30 cellular contexts compared by ENCODE assay signal in genomic region chr18:3852321-3852720, GRCh38.
DNase-seq lines count a peak whose midpoint lies in the region; ATAC-seq, FAIRE-seq and TF ChIP-seq lines count a peak whose summit lies in the region.
"Had no signal": no experiment of that assay in that cellular context is flagged by ENCODE, and none has a peak within 500 bp of the region (broad histone marks: within the 10 kb centered on the region; RNA-seq: fewer than 3 reads in every experiment).

No MANE protein-coding gene starts in this region.

- no peak overlapping the region for H2AK5ac ChIP-seq in H1 (ENCODE audit: low read depth, low read length)

- no peak overlapping the region for H2AFZ ChIP-seq in H1 (ENCODE audit: low read length)
- H2AFZ ChIP-seq: PC-9 had no signal

- H3K9ac ChIP-seq in H1 (replicated peaks in 1 of 4; ENCODE audit: extremely low read depth in 1 of 4, low read depth in 3 of 4, low read length in 3 of 4) = no peak overlapping the region

- no peak overlapping the region for H3K27ac ChIP-seq in heart right ventricle
- H3K27ac ChIP-seq in H1 (ENCODE audit: low read depth, low read length) = no peak overlapping the region
- H3K27ac ChIP-seq: C4-2B, PC-9, upper lobe of left lung had no signal

- ATAC-seq in heart right ventricle = no peak
- no peak for ATAC-seq in left ventricle myocardium superior
- ATAC-seq in GM18909 (IDR thresholded peaks at IDR 0.05; ENCODE audit: poor library complexity, unreplicated experiment) = no peak
- ATAC-seq in GM18511 (IDR thresholded peaks at IDR 0.05; ENCODE audit: unreplicated experiment) = no peak
- ATAC-seq: left lobe of liver had no signal

- H3K9me3 Mint-ChIP-seq in MCF 10A (ENCODE audit: unreplicated experiment) = no peaks in the 10 kb centered on the region
- H3K9me3 Mint-ChIP-seq: activated CD4-positive, alpha-beta memory T cell treated with anti-CD3 and anti-CD28 coated beads, Interleukin-2, amount 10 ng/mL, durations not matched to agents 7 days and 5 days; activated naive CD8-positive, alpha-beta T cell treated with anti-CD3 and anti-CD28 coated beads, Interleukin-2, amount 10 ng/mL, durations not matched to agents 7 days and 5 days had no signal

- no peak overlapping the region for H4K91ac ChIP-seq in H1 (replicated peaks; ENCODE audit: insufficient read length, low read length)

- no peak overlapping the region for H2BK5ac ChIP-seq in H1 (ENCODE audit: low read depth, low read length)

- no peaks in the 10 kb centered on the region for H3K27me3 ChIP-seq in heart right ventricle
- no peaks in the 10 kb centered on the region for H3K27me3 ChIP-seq in H1 (replicated peaks in 1 of 4; ENCODE audit: control insufficient read depth in 3 of 4, extremely low read depth in 1 of 4, insufficient read depth in 3 of 4, low read length in 3 of 4)
- H3K27me3 ChIP-seq: dorsolateral prefrontal cortex, upper lobe of left lung had no signal

- H3K18ac ChIP-seq in H1 (ENCODE audit: extremely low read depth, low read length) = no peak overlapping the region

- H3K27ac Mint-ChIP-seq in MCF 10A (ENCODE audit: low read depth, unreplicated experiment) = no peak overlapping the region
- H3K27ac Mint-ChIP-seq: activated CD4-positive, alpha-beta memory T cell treated with anti-CD3 and anti-CD28 coated beads, Interleukin-2, amount 10 ng/mL, durations not matched to agents 7 days and 5 days; activated naive CD8-positive, alpha-beta T cell treated with anti-CD3 and anti-CD28 coated beads, Interleukin-2, amount 10 ng/mL, durations not matched to agents 7 days and 5 days; immature natural killer cell; naive B cell had no signal

- H3K79me2 ChIP-seq in H1 (ENCODE audit: control insufficient read depth in 1 of 2, insufficient read depth in 2 of 2, low read length in 2 of 2) = no peaks in the 10 kb centered on the region

- no peak overlapping the region for H2BK15ac ChIP-seq in H1 (ENCODE audit: low read length)

- no peaks in the 10 kb centered on the region for H3K79me1 ChIP-seq in H1 (ENCODE audit: low read depth, low read length)

- POLR2A ChIA-PET in H1 (lab: Charles Lee; ENCODE audit: partially characterized antibody) (no interaction called here), MCF 10A (lab: Yijun Ruan, JAX) (no interaction called here)

- DNase-seq in heart right ventricle (no peak), left ventricle myocardium superior (no peak), NCI-H146 (lab: John Stamatoyannopoulos, UW) (peak; percentile 40), H1 (ENCODE audit: low read depth in 1 of 2, low spot score in 2 of 2) (no peak), NCI-H1436 treated with DMSO at 0.1 percent for 48 hours (lab: John Stamatoyannopoulos, UW) (no peak), MCF 10A (ENCODE audit: unreplicated experiment) (no peak)
- DNase-seq: activated CD4-positive, alpha-beta memory T cell treated with anti-CD3 and anti-CD28 coated beads, Interleukin-2, amount 10 ng/mL, durations not matched to agents 7 days and 5 days; activated CD4-positive, CD25-positive, alpha-beta regulatory T cell; activated effector memory CD4-positive, alpha-beta T cell treated with anti-CD3 and anti-CD28 coated beads, Interleukin-2, amount 50 U/mL, for 16 hours; activated naive CD8-positive, alpha-beta T cell treated with anti-CD3 and anti-CD28 coated beads, Interleukin-2, amount 10 ng/mL, durations not matched to agents 7 days and 5 days; Calu3; cerebellar nuclear complex; dorsolateral prefrontal cortex; GOT3; immature natural killer cell; Kasumi-1; naive B cell; NCI-H1105 treated with DMSO at 0.1 percent for 48 hours; NCI-H2081 treated with DMSO at 0.1 percent for 48 hours; NCI-H446 treated with DMSO at 0.1 percent for 48 hours; nucleus accumbens; PC-9; SHP77 treated with DMSO at 0.1 percent for 48 hours; T1000; upper lobe of left lung had no signal

- 62 to 75% methylated on average over 2 of the region's 2 CpGs for WGBS in heart right ventricle, 2 donors
- WGBS in H1 (ENCODE audit: extremely low coverage in 1 of 2, insufficient coverage in 1 of 2, insufficient read length in 1 of 2, insufficient replicate concordance in 2 of 2, low coverage in 1 of 2, low lambda C conversion rate in 2 of 2, missing lambda C conversion rate in 1 of 2), 2 experiments = 91% methylated on average over 2 of the region's 2 CpGs; no CpG with 5 or more reads in 1 of the 2 experiments

- H3K36me3 ChIP-seq in heart right ventricle = no peaks in the 10 kb centered on the region
- H3K36me3 ChIP-seq in H1 (ENCODE audit: control insufficient read depth in 2 of 4, insufficient read depth in 4 of 4, low read length in 3 of 4) = no peaks in the 10 kb centered on the region
- H3K36me3 ChIP-seq: upper lobe of left lung had no signal

- H3K56ac ChIP-seq in H1 (replicated peaks; ENCODE audit: insufficient read length, low read depth, low read length) = no peak overlapping the region

- no peaks in the 10 kb centered on the region for H3K23me2 ChIP-seq in H1 (ENCODE audit: low read depth, low read length)

- no peak overlapping the region for H3K4me3 Mint-ChIP-seq in MCF 10A (ENCODE audit: unreplicated experiment)
- H3K4me3 Mint-ChIP-seq: activated CD4-positive, alpha-beta memory T cell treated with anti-CD3 and anti-CD28 coated beads, Interleukin-2, amount 10 ng/mL, durations not matched to agents 7 days and 5 days; activated naive CD8-positive, alpha-beta T cell treated with anti-CD3 and anti-CD28 coated beads, Interleukin-2, amount 10 ng/mL, durations not matched to agents 7 days and 5 days; immature natural killer cell; naive B cell had no signal

- no peak overlapping the region for H2BK20ac ChIP-seq in H1 (ENCODE audit: low read length)

- no peak overlapping the region for H3K23ac ChIP-seq in H1 (ENCODE audit: insufficient read length)

- H4K5ac ChIP-seq in H1 (ENCODE audit: insufficient read length, low read depth, low read length) = no peak overlapping the region

- intact Hi-C loops in heart right ventricle (cut with DNase I) = loop anchor here in 1 of 10 donors (10.0 kb wide), 1 partner anchor 142 kb away; no protein-coding TSS in a partner anchor
- intact Hi-C loops in left ventricle myocardium superior (cut with micrococcal nuclease) = no loop called here
- intact Hi-C loops in MCF 10A (cut with micrococcal nuclease) = no loop called here

- TF ChIP-seq POLR2A in H1 (IDR thresholded peaks at IDR 0.05; ENCODE audit: control extremely low read depth in 1 of 2, low read depth in 2 of 2, low read length in 2 of 2) = no peak

- H4K20me1 ChIP-seq in H1 (replicated peaks in 1 of 2; ENCODE audit: control insufficient read depth in 1 of 2, insufficient read depth in 2 of 2, low read length in 2 of 2) = no peaks in the 10 kb centered on the region

- peaks cover 0 to 14% (median 0%) of the 10 kb centered on the region in 11 donors for H3K9me3 ChIP-seq in heart right ventricle
- H3K9me3 ChIP-seq in H1 (ENCODE audit: insufficient read depth in 2 of 2, low read depth in 1 of 2, low read length in 1 of 2) = no peaks in the 10 kb centered on the region
- H3K9me3 ChIP-seq: upper lobe of left lung had no signal

- no peak overlapping the region for H4K8ac ChIP-seq in H1 (ENCODE audit: extremely low read depth, insufficient read depth, low read length)

- no peak for TF ChIP-seq EP300 in H1 (IDR thresholded peaks at IDR 0.05; ENCODE audit: borderline replicate concordance in 1 of 2, low read depth in 2 of 2, low read length in 2 of 2)

- peak in 5 of 9 donors; percentile 6 to 45 (median 13) for TF ChIP-seq CTCF in heart right ventricle (IDR thresholded peaks at IDR 0.05)
- peak in 2 of 3 experiments; percentile 28 to 33; a peak in 2 of 4 replicates for TF ChIP-seq CTCF in H1 (IDR thresholded peaks at IDR 0.05; ENCODE audit: control extremely low read depth in 1 of 3, insufficient read depth in 1 of 3, low read depth in 1 of 3, low read length in 3 of 3)
- no peak for TF ChIP-seq CTCF in MCF 10A (IDR thresholded peaks at IDR 0.05; ENCODE audit: unreplicated experiment)

- no peaks in the 10 kb centered on the region for H3K36me3 Mint-ChIP-seq in MCF 10A (ENCODE audit: insufficient read depth, unreplicated experiment)
- H3K36me3 Mint-ChIP-seq: activated naive CD8-positive, alpha-beta T cell treated with anti-CD3 and anti-CD28 coated beads, Interleukin-2, amount 10 ng/mL, durations not matched to agents 7 days and 5 days; immature natural killer cell had no signal

- no peak overlapping the region for H3K14ac ChIP-seq in H1 (ENCODE audit: insufficient read length)

- no peak overlapping the region for H3K4ac ChIP-seq in H1 (replicated peaks; ENCODE audit: insufficient read length, low read depth, low read length)

- H3K4me1 Mint-ChIP-seq in MCF 10A (ENCODE audit: insufficient read depth, unreplicated experiment) = peaks cover 8% of the 10 kb centered on the region
- H3K4me1 Mint-ChIP-seq: activated CD4-positive, alpha-beta memory T cell treated with anti-CD3 and anti-CD28 coated beads, Interleukin-2, amount 10 ng/mL, durations not matched to agents 7 days and 5 days; activated naive CD8-positive, alpha-beta T cell treated with anti-CD3 and anti-CD28 coated beads, Interleukin-2, amount 10 ng/mL, durations not matched to agents 7 days and 5 days; immature natural killer cell; naive B cell had no signal

- H2BK120ac ChIP-seq in H1 (replicated peaks; ENCODE audit: low read depth, low read length) = no peak overlapping the region

- CTCF ChIA-PET in H1 (lab: Charles Lee; ENCODE audit: partially characterized antibody) (interaction anchor here (1.3 kb wide), 1 partner anchor 80 kb away, joined by 7 read pairs; no protein-coding TSS in a partner anchor), MCF 10A (lab: Yijun Ruan, JAX) (interaction anchor here (1.2 kb wide), 1 partner anchor 81 kb away, joined by 3 read pairs; no protein-coding TSS in a partner anchor)

- H3K27me3 Mint-ChIP-seq in MCF 10A (ENCODE audit: insufficient read depth, unreplicated experiment) = no peaks in the 10 kb centered on the region
- H3K27me3 Mint-ChIP-seq: activated naive CD8-positive, alpha-beta T cell treated with anti-CD3 and anti-CD28 coated beads, Interleukin-2, amount 10 ng/mL, durations not matched to agents 7 days and 5 days had no signal

- H3K4me2 ChIP-seq in H1 (ENCODE audit: insufficient read depth in 1 of 2, low read depth in 2 of 2, low read length in 2 of 2) = no peak overlapping the region
- H3K4me2 ChIP-seq: PC-9 had no signal

- peak; percentile 49 to 59; a peak in 3 of 4 replicates for TF ChIP-seq RAD21 in H1 (IDR thresholded peaks at IDR 0.05 in 1 of 2, conservative IDR thresholded peaks at IDR 0.05 in 1 of 2; ENCODE audit: low read depth in 2 of 2, low read length in 2 of 2)

- no TSS peak for BruUV-seq in MCF 10A (replicated peaks; lab: Mats Ljungman, UMichigan)

- H3K4me3 ChIP-seq in heart right ventricle (no peak overlapping the region), H1 (ENCODE audit: extremely low read depth in 1 of 4, insufficient read depth in 2 of 4, low read depth in 3 of 4, low read length in 4 of 4) (no peak overlapping the region)
- H3K4me3 ChIP-seq: dorsolateral prefrontal cortex, PC-9, upper lobe of left lung had no signal

- FAIRE-seq in H1 (lab: Jason Lieb, UNC) = peak; percentile 7
- FAIRE-seq: endothelial cell of umbilical vein had no signal

- H3K4me1 ChIP-seq in heart right ventricle = no peaks in the 10 kb centered on the region
- no peaks in the 10 kb centered on the region for H3K4me1 ChIP-seq in H1 (replicated peaks in 1 of 4; ENCODE audit: control insufficient read depth in 3 of 4, insufficient read depth in 4 of 4, low read length in 3 of 4)
- H3K4me1 ChIP-seq: upper lobe of left lung had no signal

- no peak overlapping the region for H2BK12ac ChIP-seq in H1 (ENCODE audit: low read depth, low read length)

TF ChIP-seq in H1, 55 proteins besides CTCF, POLR2A, EP300 and RAD21 (continues in another document):
- no peak for TF ChIP-seq CBX5 (IDR thresholded peaks at IDR 0.05; ENCODE audit: low read depth, low read length)
